Comparison of ENCODE assay signal across 1 cellular context in the genomic region with DNA sequence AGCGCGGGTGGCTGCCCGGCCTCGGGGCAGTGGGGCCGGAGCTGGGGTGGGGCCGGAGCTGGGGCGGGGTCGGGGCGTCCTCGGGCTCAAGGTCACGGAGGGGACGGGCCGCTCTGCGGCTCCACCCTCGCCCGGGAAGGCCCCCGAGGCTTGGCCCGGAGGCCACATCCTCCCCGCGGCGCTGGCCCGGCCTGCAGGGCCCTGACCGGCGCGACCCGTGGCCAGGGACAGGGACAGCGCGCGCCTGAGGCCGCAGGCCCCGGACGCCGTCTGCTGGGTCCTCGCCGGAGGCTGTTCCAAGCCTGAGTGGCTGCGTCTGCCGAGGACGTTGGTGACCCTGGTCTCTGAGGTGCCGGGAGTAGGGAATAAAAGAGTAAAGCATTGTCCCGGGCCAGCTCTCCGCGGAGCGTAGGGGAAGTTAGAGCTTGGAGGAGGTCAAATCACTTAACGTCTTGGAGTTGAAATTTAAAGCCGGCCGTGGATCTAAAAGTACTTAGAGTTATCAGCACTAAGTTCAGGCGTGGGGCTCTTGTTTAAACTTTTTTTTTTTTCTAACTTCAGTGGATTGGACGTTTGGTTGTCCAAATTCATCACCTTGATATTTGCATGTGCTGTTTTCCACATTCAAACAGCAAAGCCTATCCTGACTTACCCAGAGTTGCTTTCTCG.
TF ChIP-seq lines count a peak whose summit lies in the region.

No MANE protein-coding gene starts in this region.

TF ChIP-seq in K562, 482 proteins besides CTCF, POLR2A, EP300 and RAD21 (continued from another document and continues in another):
- TF ChIP-seq MLLT1 (IDR thresholded peaks at IDR 0.05), result no peak
- no peak for TF ChIP-seq BCOR (IDR thresholded peaks at IDR 0.05)
- TF ChIP-seq KLF13 (tag; IDR thresholded peaks at IDR 0.05; ENCODE audit: borderline replicate concordance, low read depth), result no peak
- no peak for TF ChIP-seq ZNF75A (CRISPR knock-in tag; IDR thresholded peaks at IDR 0.05)
- no peak for TF ChIP-seq CREB3L1 (IDR thresholded peaks at IDR 0.05; ENCODE audit: borderline replicate concordance, low read depth)
- no peak for TF ChIP-seq ZNF436 (CRISPR knock-in tag; IDR thresholded peaks at IDR 0.05)
- TF ChIP-seq FOXK2 (conservative IDR thresholded peaks at IDR 0.05 in 1 of 2, IDR thresholded peaks at IDR 0.05 in 1 of 2; ENCODE audit: low read depth in 2 of 2), result no peak
- TF ChIP-seq GTF2A2 (tag; IDR thresholded peaks at IDR 0.05), result no peak
- no peak for TF ChIP-seq RBM22 (IDR thresholded peaks at IDR 0.05; ENCODE audit: low read depth, low read length, poor library complexity, severe bottlenecking)
- TF ChIP-seq ZNF274 (IDR thresholded peaks at IDR 0.05; ENCODE audit: borderline replicate concordance, low read depth, low read length), result no peak
- TF ChIP-seq RB1 (IDR thresholded peaks at IDR 0.05; ENCODE audit: low read depth), result peak; percentile 4; the same call in 1 of the 2 replicates
- TF ChIP-seq NFIC (IDR thresholded peaks at IDR 0.05), result no peak
- no peak for TF ChIP-seq DMBX1 (CRISPR knock-in tag; IDR thresholded peaks at IDR 0.05; ENCODE audit: borderline replicate concordance)
- no peak for TF ChIP-seq GMEB1 (CRISPR knock-in tag; IDR thresholded peaks at IDR 0.05)
- no peak for TF ChIP-seq CC2D1A (IDR thresholded peaks at IDR 0.05)
- no peak for TF ChIP-seq HDAC3 (IDR thresholded peaks at IDR 0.05; ENCODE audit: borderline replicate concordance, partially characterized antibody)
- no peak for TF ChIP-seq NFIX (CRISPR knock-in tag; IDR thresholded peaks at IDR 0.05; ENCODE audit: low read depth)
- no peak for TF ChIP-seq THRAP3 (IDR thresholded peaks at IDR 0.05; ENCODE audit: borderline replicate concordance)
- TF ChIP-seq ZBTB5 (IDR thresholded peaks at IDR 0.05), result no peak
- no peak for TF ChIP-seq MCM2 (IDR thresholded peaks at IDR 0.05; ENCODE audit: low read depth)
- TF ChIP-seq, protein P1, sequence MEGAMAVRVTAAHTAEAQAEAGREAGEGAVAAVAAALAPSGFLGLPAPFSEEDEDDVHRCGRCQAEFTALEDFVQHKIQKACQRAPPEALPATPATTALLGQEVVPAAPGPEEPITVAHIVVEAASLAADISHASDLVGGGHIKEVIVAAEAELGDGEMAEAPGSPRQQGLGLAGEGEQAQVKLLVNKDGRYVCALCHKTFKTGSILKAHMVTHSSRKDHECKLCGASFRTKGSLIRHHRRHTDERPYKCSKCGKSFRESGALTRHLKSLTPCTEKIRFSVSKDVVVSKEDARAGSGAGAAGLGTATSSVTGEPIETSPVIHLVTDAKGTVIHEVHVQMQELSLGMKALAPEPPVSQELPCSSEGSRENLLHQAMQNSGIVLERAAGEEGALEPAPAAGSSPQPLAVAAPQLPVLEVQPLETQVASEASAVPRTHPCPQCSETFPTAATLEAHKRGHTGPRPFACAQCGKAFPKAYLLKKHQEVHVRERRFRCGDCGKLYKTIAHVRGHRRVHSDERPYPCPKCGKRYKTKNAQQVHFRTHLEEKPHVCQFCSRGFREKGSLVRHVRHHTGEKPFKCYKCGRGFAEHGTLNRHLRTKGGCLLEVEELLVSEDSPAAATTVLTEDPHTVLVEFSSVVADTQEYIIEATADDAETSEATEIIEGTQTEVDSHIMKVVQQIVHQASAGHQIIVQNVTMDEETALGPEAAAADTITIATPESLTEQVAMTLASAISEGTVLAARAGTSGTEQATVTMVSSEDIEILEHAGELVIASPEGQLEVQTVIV (CRISPR knock-in tag; IDR thresholded peaks at IDR 0.05; ENCODE audit: borderline replicate concordance), result no peak
- TF ChIP-seq ZNF766 (CRISPR knock-in tag; conservative IDR thresholded peaks at IDR 0.05), result no peak
- TF ChIP-seq PML (IDR thresholded peaks at IDR 0.05; ENCODE audit: low read length), result no peak
- no peak for TF ChIP-seq IFI16 (CRISPR knock-in tag; IDR thresholded peaks at IDR 0.05)
- no peak for TF ChIP-seq SIRT6 (IDR thresholded peaks at IDR 0.05; ENCODE audit: low read depth, low read length)
- TF ChIP-seq STAT5B (CRISPR knock-in tag; IDR thresholded peaks at IDR 0.05), result no peak
- peak; percentile 10; the same call in 1 of the 2 replicates for TF ChIP-seq ZBTB7A (IDR thresholded peaks at IDR 0.05; ENCODE audit: borderline replicate concordance, control insufficient read depth, low read depth, low read length)
- TF ChIP-seq, protein P2, sequence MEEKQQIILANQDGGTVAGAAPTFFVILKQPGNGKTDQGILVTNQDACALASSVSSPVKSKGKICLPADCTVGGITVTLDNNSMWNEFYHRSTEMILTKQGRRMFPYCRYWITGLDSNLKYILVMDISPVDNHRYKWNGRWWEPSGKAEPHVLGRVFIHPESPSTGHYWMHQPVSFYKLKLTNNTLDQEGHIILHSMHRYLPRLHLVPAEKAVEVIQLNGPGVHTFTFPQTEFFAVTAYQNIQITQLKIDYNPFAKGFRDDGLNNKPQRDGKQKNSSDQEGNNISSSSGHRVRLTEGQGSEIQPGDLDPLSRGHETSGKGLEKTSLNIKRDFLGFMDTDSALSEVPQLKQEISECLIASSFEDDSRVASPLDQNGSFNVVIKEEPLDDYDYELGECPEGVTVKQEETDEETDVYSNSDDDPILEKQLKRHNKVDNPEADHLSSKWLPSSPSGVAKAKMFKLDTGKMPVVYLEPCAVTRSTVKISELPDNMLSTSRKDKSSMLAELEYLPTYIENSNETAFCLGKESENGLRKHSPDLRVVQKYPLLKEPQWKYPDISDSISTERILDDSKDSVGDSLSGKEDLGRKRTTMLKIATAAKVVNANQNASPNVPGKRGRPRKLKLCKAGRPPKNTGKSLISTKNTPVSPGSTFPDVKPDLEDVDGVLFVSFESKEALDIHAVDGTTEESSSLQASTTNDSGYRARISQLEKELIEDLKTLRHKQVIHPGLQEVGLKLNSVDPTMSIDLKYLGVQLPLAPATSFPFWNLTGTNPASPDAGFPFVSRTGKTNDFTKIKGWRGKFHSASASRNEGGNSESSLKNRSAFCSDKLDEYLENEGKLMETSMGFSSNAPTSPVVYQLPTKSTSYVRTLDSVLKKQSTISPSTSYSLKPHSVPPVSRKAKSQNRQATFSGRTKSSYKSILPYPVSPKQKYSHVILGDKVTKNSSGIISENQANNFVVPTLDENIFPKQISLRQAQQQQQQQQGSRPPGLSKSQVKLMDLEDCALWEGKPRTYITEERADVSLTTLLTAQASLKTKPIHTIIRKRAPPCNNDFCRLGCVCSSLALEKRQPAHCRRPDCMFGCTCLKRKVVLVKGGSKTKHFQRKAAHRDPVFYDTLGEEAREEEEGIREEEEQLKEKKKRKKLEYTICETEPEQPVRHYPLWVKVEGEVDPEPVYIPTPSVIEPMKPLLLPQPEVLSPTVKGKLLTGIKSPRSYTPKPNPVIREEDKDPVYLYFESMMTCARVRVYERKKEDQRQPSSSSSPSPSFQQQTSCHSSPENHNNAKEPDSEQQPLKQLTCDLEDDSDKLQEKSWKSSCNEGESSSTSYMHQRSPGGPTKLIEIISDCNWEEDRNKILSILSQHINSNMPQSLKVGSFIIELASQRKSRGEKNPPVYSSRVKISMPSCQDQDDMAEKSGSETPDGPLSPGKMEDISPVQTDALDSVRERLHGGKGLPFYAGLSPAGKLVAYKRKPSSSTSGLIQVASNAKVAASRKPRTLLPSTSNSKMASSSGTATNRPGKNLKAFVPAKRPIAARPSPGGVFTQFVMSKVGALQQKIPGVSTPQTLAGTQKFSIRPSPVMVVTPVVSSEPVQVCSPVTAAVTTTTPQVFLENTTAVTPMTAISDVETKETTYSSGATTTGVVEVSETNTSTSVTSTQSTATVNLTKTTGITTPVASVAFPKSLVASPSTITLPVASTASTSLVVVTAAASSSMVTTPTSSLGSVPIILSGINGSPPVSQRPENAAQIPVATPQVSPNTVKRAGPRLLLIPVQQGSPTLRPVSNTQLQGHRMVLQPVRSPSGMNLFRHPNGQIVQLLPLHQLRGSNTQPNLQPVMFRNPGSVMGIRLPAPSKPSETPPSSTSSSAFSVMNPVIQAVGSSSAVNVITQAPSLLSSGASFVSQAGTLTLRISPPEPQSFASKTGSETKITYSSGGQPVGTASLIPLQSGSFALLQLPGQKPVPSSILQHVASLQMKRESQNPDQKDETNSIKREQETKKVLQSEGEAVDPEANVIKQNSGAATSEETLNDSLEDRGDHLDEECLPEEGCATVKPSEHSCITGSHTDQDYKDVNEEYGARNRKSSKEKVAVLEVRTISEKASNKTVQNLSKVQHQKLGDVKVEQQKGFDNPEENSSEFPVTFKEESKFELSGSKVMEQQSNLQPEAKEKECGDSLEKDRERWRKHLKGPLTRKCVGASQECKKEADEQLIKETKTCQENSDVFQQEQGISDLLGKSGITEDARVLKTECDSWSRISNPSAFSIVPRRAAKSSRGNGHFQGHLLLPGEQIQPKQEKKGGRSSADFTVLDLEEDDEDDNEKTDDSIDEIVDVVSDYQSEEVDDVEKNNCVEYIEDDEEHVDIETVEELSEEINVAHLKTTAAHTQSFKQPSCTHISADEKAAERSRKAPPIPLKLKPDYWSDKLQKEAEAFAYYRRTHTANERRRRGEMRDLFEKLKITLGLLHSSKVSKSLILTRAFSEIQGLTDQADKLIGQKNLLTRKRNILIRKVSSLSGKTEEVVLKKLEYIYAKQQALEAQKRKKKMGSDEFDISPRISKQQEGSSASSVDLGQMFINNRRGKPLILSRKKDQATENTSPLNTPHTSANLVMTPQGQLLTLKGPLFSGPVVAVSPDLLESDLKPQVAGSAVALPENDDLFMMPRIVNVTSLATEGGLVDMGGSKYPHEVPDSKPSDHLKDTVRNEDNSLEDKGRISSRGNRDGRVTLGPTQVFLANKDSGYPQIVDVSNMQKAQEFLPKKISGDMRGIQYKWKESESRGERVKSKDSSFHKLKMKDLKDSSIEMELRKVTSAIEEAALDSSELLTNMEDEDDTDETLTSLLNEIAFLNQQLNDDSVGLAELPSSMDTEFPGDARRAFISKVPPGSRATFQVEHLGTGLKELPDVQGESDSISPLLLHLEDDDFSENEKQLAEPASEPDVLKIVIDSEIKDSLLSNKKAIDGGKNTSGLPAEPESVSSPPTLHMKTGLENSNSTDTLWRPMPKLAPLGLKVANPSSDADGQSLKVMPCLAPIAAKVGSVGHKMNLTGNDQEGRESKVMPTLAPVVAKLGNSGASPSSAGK (IDR thresholded peaks at IDR 0.05), result no peak
- TF ChIP-seq CREBBP (IDR thresholded peaks at IDR 0.05; ENCODE audit: low read depth, low read length), result no peak
- TF ChIP-seq GTF3C2 (IDR thresholded peaks at IDR 0.05; ENCODE audit: borderline replicate concordance, extremely low read depth, insufficient read length), result no peak
